In the genomic region with DNA sequence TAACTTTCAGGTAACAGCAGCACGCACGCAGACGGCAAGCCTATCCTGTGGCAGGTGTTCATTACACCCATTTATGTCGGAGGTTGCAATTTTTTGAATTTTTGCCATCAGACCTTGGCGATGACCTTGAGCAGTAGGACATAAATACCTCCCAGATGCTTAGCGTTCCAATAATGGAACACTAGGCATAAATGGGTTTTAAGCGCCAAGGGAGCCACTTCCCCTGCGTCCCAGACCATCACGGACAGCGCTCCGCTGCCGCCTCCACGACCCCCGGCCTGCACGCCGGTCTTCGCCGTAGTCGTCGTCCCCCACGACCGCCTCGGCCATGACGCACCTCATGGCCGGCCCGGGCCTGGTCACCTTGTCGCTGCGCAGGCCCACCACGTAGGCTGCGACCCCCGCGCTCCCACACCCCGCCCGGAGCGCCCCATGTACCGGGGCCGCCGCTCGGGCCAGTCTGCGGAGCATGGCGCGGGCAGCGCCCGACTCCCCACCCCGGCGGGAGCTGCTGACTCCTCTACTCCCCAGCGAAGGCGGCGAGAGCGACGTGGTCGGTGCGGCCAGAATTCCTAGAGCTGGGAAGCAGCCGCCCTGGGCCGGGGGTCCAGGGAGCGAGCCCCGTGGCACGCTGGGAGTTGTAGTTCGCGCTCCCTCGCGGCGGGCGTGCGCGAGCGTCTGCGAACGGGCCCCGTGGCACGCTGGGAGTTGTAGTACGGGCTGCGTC, we compare ENCODE assay signal across 8 cellular contexts. TPM values are rescaled to one million over a fixed set of nuclear protein-coding genes. Genes with fewer than 3 reads are reported as not detected.
DNase-seq lines count a peak whose midpoint lies in the region; ATAC-seq and TF ChIP-seq lines count a peak whose summit lies in the region.

No MANE protein-coding gene starts in this region.

- DNase-seq in GM10248 (ENCODE audit: extremely low spot score) (peak; percentile 86), NCI-H774 (lab: John Stamatoyannopoulos, UW) (peak; percentile 93), ecto neural progenitor cell (ENCODE audit: low spot score) (peak; percentile 98), lower leg skin (ENCODE audit: low spot score in 2 of 2) (peak; percentile 71 to 95)
- DNase-seq in activated CD4-positive, alpha-beta memory T cell treated with anti-CD3 and anti-CD28 coated beads, Interleukin-2, amount 10 ng/mL, durations not matched to agents 7 days and 5 days = peak; percentile 87
- peak; percentile 82 for DNase-seq in stimulated activated CD4-positive, alpha-beta T cell treated with anti-CD3 and anti-CD28 coated beads, Interleukin-4, amount 100 ng/mL, for 24 hours

- CTCF ChIA-PET in GM10248 (lab: Yijun Ruan, JAX) = interaction anchor here (1.2 to 4.5 kb wide), 5 partner anchors 15 to 234 kb away, joined by 3 to 19 read pairs (median 5); no protein-coding TSS in a partner anchor
- CTCF ChIA-PET in activated CD4-positive, alpha-beta memory T cell treated with anti-CD3 and anti-CD28 coated beads, Interleukin-2, amount 10 ng/mL, durations not matched to agents 7 days and 5 days (lab: Charles Lee) = interaction anchor here (0.8 to 1.9 kb wide), 2 partner anchors 120 to 191 kb away, joined by 3 to 4 read pairs; no protein-coding TSS in a partner anchor

- POLR2A ChIA-PET in GM10248 (lab: Yijun Ruan, JAX) = no interaction called here
- POLR2A ChIA-PET in activated CD4-positive, alpha-beta memory T cell treated with anti-CD3 and anti-CD28 coated beads, Interleukin-2, amount 10 ng/mL, durations not matched to agents 7 days and 5 days (lab: Charles Lee) = interaction anchor here (0.9 to 2.7 kb wide), 6 partner anchors 9 to 295 kb away, joined by 3 to 8 read pairs (median 4); partner anchors contain the start of genes SOCS3, TMC8 and TNRC6C

- intact Hi-C loops in lower leg skin (cut with DNase I; ENCODE audit: low total_unique reads) = loop anchor here (5.0 kb wide), 1 partner anchor 142 kb away; no protein-coding TSS in a partner anchor

- H3K36me3 Mint-ChIP-seq in activated CD4-positive, alpha-beta memory T cell treated with anti-CD3 and anti-CD28 coated beads, Interleukin-2, amount 10 ng/mL, durations not matched to agents 7 days and 5 days (ENCODE audit: low read depth) = no peaks in the 10 kb centered on the region

- peak overlapping the region; percentile 78 for H3K4me3 ChIP-seq in lower leg skin (ENCODE audit: low read depth, poor library complexity, severe bottlenecking)

- no peak for TF ChIP-seq CTCF in GM10248 (IDR thresholded peaks at IDR 0.05; ENCODE audit: control extremely low read depth, extremely low read depth, low read depth, missing control alignments)
- TF ChIP-seq CTCF in lower leg skin (IDR thresholded peaks at IDR 0.05) = no peak

- 1 to 4% methylated on average over 25 to 68 of the region's 73 CpGs for WGBS in lower leg skin, 2 donors

- ATAC-seq in HG03280 (IDR thresholded peaks at IDR 0.05; ENCODE audit: unreplicated experiment) (peak; percentile 50), HG03025 (IDR thresholded peaks at IDR 0.05; ENCODE audit: low FRiP score, unreplicated experiment) (no peak)

- no peak for TF ChIP-seq POLR2A in lower leg skin (IDR thresholded peaks at IDR 0.05)

- H3K4me3 Mint-ChIP-seq in activated CD4-positive, alpha-beta memory T cell treated with anti-CD3 and anti-CD28 coated beads, Interleukin-2, amount 10 ng/mL, durations not matched to agents 7 days and 5 days = peak overlapping the region; percentile 75

- no peaks in the 10 kb centered on the region for H3K27me3 Mint-ChIP-seq in activated CD4-positive, alpha-beta memory T cell treated with anti-CD3 and anti-CD28 coated beads, Interleukin-2, amount 10 ng/mL, durations not matched to agents 7 days and 5 days

- H3K27ac Mint-ChIP-seq in activated CD4-positive, alpha-beta memory T cell treated with anti-CD3 and anti-CD28 coated beads, Interleukin-2, amount 10 ng/mL, durations not matched to agents 7 days and 5 days = peak overlapping the region; percentile 78

- H3K9me3 Mint-ChIP-seq in activated CD4-positive, alpha-beta memory T cell treated with anti-CD3 and anti-CD28 coated beads, Interleukin-2, amount 10 ng/mL, durations not matched to agents 7 days and 5 days = no peaks in the 10 kb centered on the region

- peaks cover 67% of the 10 kb centered on the region for H3K4me1 Mint-ChIP-seq in activated CD4-positive, alpha-beta memory T cell treated with anti-CD3 and anti-CD28 coated beads, Interleukin-2, amount 10 ng/mL, durations not matched to agents 7 days and 5 days

RNA-seq across cellular contexts. Expression of gene TMEM235, which starts 22.7 kb away (rescaled TPM):
- not detected for total RNA-seq in activated CD4-positive, alpha-beta memory T cell treated with anti-CD3 and anti-CD28 coated beads, Interleukin-2, amount 10 ng/mL, durations not matched to agents 7 days and 5 days
- total RNA-seq in lower leg skin = not detected

RNA-seq across cellular contexts. Expression of gene BIRC5, which starts 40.1 kb away (rescaled TPM):
- total RNA-seq in activated CD4-positive, alpha-beta memory T cell treated with anti-CD3 and anti-CD28 coated beads, Interleukin-2, amount 10 ng/mL, durations not matched to agents 7 days and 5 days = 10 to 100 TPM; 86.1 to 86.5 TPM
- total RNA-seq in lower leg skin = 1 to 10 TPM; 1.8 to 6.7 (median 3.9) TPM

Comparison
In these comparisons a context has a peak if more than half of its experiments do, and no peak if none do; other contexts are left out.
1. RNA of gene BIRC5, which starts 40.1 kb away (total RNA-seq): 86.1 to 86.5 TPM in activated CD4-positive, alpha-beta memory T cell treated with anti-CD3 and anti-CD28 coated beads, Interleukin-2, amount 10 ng/mL, durations not matched to agents 7 days and 5 days; 1.8 to 6.7 TPM in lower leg skin; every median in the first group is over 10 times any median in the second.
2. Peak in every context shown above with its lines, with median percentiles within 50 percentile points of each other: DNase-seq.